20 cellular contexts compared by ENCODE assay signal in genomic region chr13:45316210-45316799, GRCh38. TPM values are rescaled to one million over a fixed set of nuclear protein-coding genes. Genes with fewer than 3 reads are reported as not detected.
DNase-seq lines count a peak whose midpoint lies in the region; ATAC-seq and TF ChIP-seq lines count a peak whose summit lies in the region.
"Had no signal": no experiment of that assay in that cellular context is flagged by ENCODE, and none has a peak within 500 bp of the region (broad histone marks: within the 10 kb centered on the region; RNA-seq: fewer than 3 reads in every experiment).

No MANE protein-coding gene starts in this region.

- 35% methylated on average over 7 of the region's 7 CpGs for WGBS in hepatocyte (ENCODE audit: low lambda C conversion rate, missing lambda C conversion rate)

- H3K4me1 ChIP-seq in hepatocyte (ENCODE audit: insufficient read depth) = peaks cover 5% of the 10 kb centered on the region
- H3K4me1 ChIP-seq: testis had no signal

- H4K20me1 ChIP-seq in hepatocyte (ENCODE audit: insufficient read depth, poor library complexity, severe bottlenecking) = no peaks in the 10 kb centered on the region

- H3K9me3 Mint-ChIP-seq in progenitor cell of endocrine pancreas (ENCODE audit: low read depth) = no peaks in the 10 kb centered on the region
- H3K9me3 Mint-ChIP-seq in activated CD4-positive, alpha-beta memory T cell treated with anti-CD3 and anti-CD28 coated beads, Interleukin-2, amount 10 ng/mL, durations not matched to agents 7 days and 5 days = no peaks in the 10 kb centered on the region
- H3K9me3 Mint-ChIP-seq: activated naive CD4-positive, alpha-beta T cell treated with anti-CD3 and anti-CD28 coated beads, Interleukin-2, amount 50 U/mL, for 72 hours; neural crest cell had no signal

- no peaks in the 10 kb centered on the region for H3K27me3 Mint-ChIP-seq in progenitor cell of endocrine pancreas
- peaks cover 7% of the 10 kb centered on the region for H3K27me3 Mint-ChIP-seq in activated CD4-positive, alpha-beta memory T cell treated with anti-CD3 and anti-CD28 coated beads, Interleukin-2, amount 10 ng/mL, durations not matched to agents 7 days and 5 days

- 0 out of 2 replicates have a peak overlapping the region, but pooled peaks have one; percentile 54 for H3K27ac ChIP-seq in SK-N-MC
- H3K27ac ChIP-seq in hepatocyte = peak overlapping the region; percentile 40
- H3K27ac ChIP-seq: testis had no signal

- H3K36me3 Mint-ChIP-seq in progenitor cell of endocrine pancreas (ENCODE audit: insufficient read depth) = no peaks in the 10 kb centered on the region
- no peaks in the 10 kb centered on the region for H3K36me3 Mint-ChIP-seq in activated CD4-positive, alpha-beta memory T cell treated with anti-CD3 and anti-CD28 coated beads, Interleukin-2, amount 10 ng/mL, durations not matched to agents 7 days and 5 days (ENCODE audit: low read depth)
- H3K36me3 Mint-ChIP-seq: activated naive CD4-positive, alpha-beta T cell treated with anti-CD3 and anti-CD28 coated beads, Interleukin-2, amount 50 U/mL, for 72 hours had no signal

- H3K79me2 ChIP-seq in hepatocyte = no peaks in the 10 kb centered on the region

- intact Hi-C loops in posterior cingulate gyrus (cut with DNase I) (no loop called here), left cardiac atrium (cut with DNase I) (no loop called here)

- H3K36me3 ChIP-seq in SK-N-MC (ENCODE audit: insufficient read depth, low read length) (no peaks in the 10 kb centered on the region), hepatocyte (replicated peaks; ENCODE audit: insufficient read depth, low read depth) (no peaks in the 10 kb centered on the region)

- no peaks in the 10 kb centered on the region for H3K27me3 ChIP-seq in hepatocyte
- H3K27me3 ChIP-seq: testis had no signal

- H3K9ac ChIP-seq in SK-N-MC (ENCODE audit: insufficient read length) = no peak overlapping the region

- H3K27ac Mint-ChIP-seq in progenitor cell of endocrine pancreas = peak overlapping the region; percentile 93
- no peak overlapping the region for H3K27ac Mint-ChIP-seq in activated CD4-positive, alpha-beta memory T cell treated with anti-CD3 and anti-CD28 coated beads, Interleukin-2, amount 10 ng/mL, durations not matched to agents 7 days and 5 days
- H3K27ac Mint-ChIP-seq: activated naive CD4-positive, alpha-beta T cell treated with anti-CD3 and anti-CD28 coated beads, Interleukin-2, amount 50 U/mL, for 72 hours had no signal

- no peaks in the 10 kb centered on the region for H3K9me2 ChIP-seq in hepatocyte (replicated peaks; ENCODE audit: insufficient read depth)

- H3K4me2 ChIP-seq in hepatocyte = peak overlapping the region; percentile 71

- POLR2A ChIA-PET in activated CD4-positive, alpha-beta memory T cell treated with anti-CD3 and anti-CD28 coated beads, Interleukin-2, amount 10 ng/mL, durations not matched to agents 7 days and 5 days (lab: Charles Lee) = interaction anchor here (1.6 kb wide), 1 partner anchor 25 kb away, joined by 3 read pairs; the partner anchor contains the start of gene TPT1

- no peak for ATAC-seq in left cardiac atrium
- ATAC-seq: activated naive CD4-positive, alpha-beta T cell treated with anti-CD3 and anti-CD28 coated beads, Interleukin-2, amount 50 U/mL, for 72 hours; PC-3 had no signal

- DNase-seq in SK-N-MC (ENCODE audit: low read depth, low spot score) (no peak), hepatocyte (ENCODE audit: low spot score) (no peak), progenitor cell of endocrine pancreas (ENCODE audit: low spot score, unreplicated experiment) (no peak), posterior cingulate gyrus (no peak), left cardiac atrium (no peak)
- DNase-seq in activated CD4-positive, alpha-beta memory T cell treated with anti-CD3 and anti-CD28 coated beads, Interleukin-2, amount 10 ng/mL, durations not matched to agents 7 days and 5 days = no peak
- DNase-seq: activated CD4-positive, CD25-positive, alpha-beta regulatory T cell treated with anti-CD3 and anti-CD28 coated beads, Interleukin-2, amount 50 U/mL, for 72 hours; activated CD8-positive, alpha-beta memory T cell treated with anti-CD3 and anti-CD28 coated beads for 24 hours; AML-193; hypothalamus; midbrain; MM.1S; NCI-H82; PC-3; stimulated activated CD4-positive, alpha-beta T cell treated with anti-CD3 and anti-CD28 coated beads, Interleukin-15, amount 100 ng/mL, for 24 hours; T-helper 9 cell; testis had no signal

- H3K4me3 Mint-ChIP-seq in progenitor cell of endocrine pancreas (ENCODE audit: low read depth) = peak overlapping the region; percentile 62
- no peak overlapping the region for H3K4me3 Mint-ChIP-seq in activated CD4-positive, alpha-beta memory T cell treated with anti-CD3 and anti-CD28 coated beads, Interleukin-2, amount 10 ng/mL, durations not matched to agents 7 days and 5 days
- H3K4me3 Mint-ChIP-seq: neural crest cell had no signal

- H3K4me1 Mint-ChIP-seq in progenitor cell of endocrine pancreas (ENCODE audit: low read depth) = peaks cover 12% of the 10 kb centered on the region
- peaks cover 8% of the 10 kb centered on the region for H3K4me1 Mint-ChIP-seq in activated CD4-positive, alpha-beta memory T cell treated with anti-CD3 and anti-CD28 coated beads, Interleukin-2, amount 10 ng/mL, durations not matched to agents 7 days and 5 days

- H3K4me3 ChIP-seq in GM08714 (ENCODE audit: low read length) (peak overlapping the region; percentile 36; the same call in 1 of the 2 replicates), SK-N-MC (no peak overlapping the region), hepatocyte (no peak overlapping the region)
- H3K4me3 ChIP-seq: testis had no signal

- H2AFZ ChIP-seq in hepatocyte = peak overlapping the region; percentile 64

- CTCF ChIA-PET in activated CD4-positive, alpha-beta memory T cell treated with anti-CD3 and anti-CD28 coated beads, Interleukin-2, amount 10 ng/mL, durations not matched to agents 7 days and 5 days (lab: Charles Lee) = interaction anchor here (1.0 kb wide), 1 partner anchor 19 kb away, joined by 3 read pairs; no protein-coding TSS in a partner anchor

- H3K9me3 ChIP-seq in SK-N-MC (ENCODE audit: low read depth, low read length) (no peaks in the 10 kb centered on the region), hepatocyte (ENCODE audit: low read depth) (no peaks in the 10 kb centered on the region)
- H3K9me3 ChIP-seq: testis had no signal

- TF ChIP-seq CTCF in hepatocyte (IDR thresholded peaks at IDR 0.05; ENCODE audit: poor library complexity) = no peak
- no peak for TF ChIP-seq CTCF in progenitor cell of endocrine pancreas (IDR thresholded peaks at IDR 0.05; ENCODE audit: unreplicated experiment)

RNA-seq across cellular contexts. Expression of gene TPT1, which starts 24.7 kb away (rescaled TPM):
- total RNA-seq in hepatocyte (6,453 and 7,332 TPM in 2 replicates), progenitor cell of endocrine pancreas (3,243 and 3,333 TPM in 2 replicates), left cardiac atrium (1,000 to 10,000 TPM; 3,599 to 3,935 TPM)
- polyA plus RNA-seq in hepatocyte = 1,047 and 1,085 TPM in 2 replicates
- total RNA-seq in activated CD4-positive, alpha-beta memory T cell treated with anti-CD3 and anti-CD28 coated beads, Interleukin-2, amount 10 ng/mL, durations not matched to agents 7 days and 5 days = 1,000 to 10,000 TPM; 4,462 to 4,505 TPM
